In the genomic region with DNA sequence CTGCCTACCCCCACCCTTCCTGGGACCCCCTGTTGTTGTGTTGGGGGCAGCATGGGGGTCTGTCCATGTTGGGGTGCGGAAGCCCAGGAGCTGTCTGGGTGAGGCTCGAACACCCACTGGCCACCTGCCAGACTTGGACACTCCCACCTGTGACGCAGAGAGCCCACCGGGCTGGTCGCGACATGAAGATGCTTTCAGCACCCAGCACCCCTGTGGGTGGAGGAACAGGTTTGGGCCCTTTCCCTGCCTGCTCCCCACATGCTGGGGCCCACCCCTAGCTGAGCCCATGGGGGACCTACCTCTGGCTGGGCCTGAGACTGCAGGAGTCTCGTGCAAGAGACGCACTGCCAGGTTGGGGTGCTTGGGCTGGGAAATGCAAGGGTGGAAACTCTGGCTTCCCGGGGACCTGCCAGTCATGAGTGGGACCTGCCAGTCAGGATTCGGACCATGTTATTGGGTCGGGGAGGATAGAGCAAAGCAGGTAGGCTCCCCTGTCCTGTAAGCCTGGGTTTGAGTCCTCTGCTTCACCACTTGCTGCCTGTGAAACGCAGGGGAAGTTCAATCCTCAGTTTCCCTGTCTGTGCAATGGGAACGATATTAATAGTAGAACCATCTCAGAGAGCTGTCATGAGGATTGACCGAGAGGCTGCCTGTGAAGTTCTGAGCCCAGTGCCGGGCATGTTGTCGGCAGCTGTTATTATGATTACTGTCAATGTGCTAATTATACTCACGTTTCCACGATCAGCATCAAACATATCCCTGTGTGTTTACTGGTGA, we compare ENCODE assay signal across 15 cellular contexts. TPM values are rescaled to one million over a fixed set of nuclear protein-coding genes. Genes with fewer than 3 reads are reported as not detected.
A peak's percentile ranks its signal among the peaks of the same experiment; 100 is the strongest.
DNase-seq lines count a peak whose midpoint lies in the region; ATAC-seq and TF ChIP-seq lines count a peak whose summit lies in the region.
"Had no signal": no experiment of that assay in that cellular context is flagged by ENCODE, and none has a peak within 500 bp of the region (broad histone marks: within the 10 kb centered on the region; RNA-seq: fewer than 3 reads in every experiment).

No MANE protein-coding gene starts in this region.

- peak overlapping the region; percentile 13 for H3K27ac Mint-ChIP-seq in progenitor cell of endocrine pancreas
- H3K27ac Mint-ChIP-seq: activated naive CD8-positive, alpha-beta T cell had no signal

- H3K27me3 ChIP-seq in heart right ventricle (no peaks in the 10 kb centered on the region), left ventricle myocardium inferior (ENCODE audit: low read depth) (no peaks in the 10 kb centered on the region)

- H3K9me3 Mint-ChIP-seq in progenitor cell of endocrine pancreas (ENCODE audit: low read depth) = no peaks in the 10 kb centered on the region

- DNase-seq in heart right ventricle (peak in 1 of 2 donors; percentile 30), Right ventricle myocardium inferior (ENCODE audit: missing footprints) (no peak), left ventricle myocardium inferior (no peak), progenitor cell of endocrine pancreas (ENCODE audit: low spot score, unreplicated experiment) (no peak), NCI-H2107 (lab: John Stamatoyannopoulos, UW) (no peak), middle frontal gyrus (ENCODE audit: extremely low spot score, low spot score) (no peak), NCI-H2171 treated with DMSO at 0.1 percent for 48 hours (lab: John Stamatoyannopoulos, UW) (no peak)
- no peak for DNase-seq in activated effector memory CD4-positive, alpha-beta T cell treated with Interleukin-2 at 50 U/mL for 16 hours
- DNase-seq: DMS53 had no signal

- H3K36me3 ChIP-seq in heart right ventricle (no peaks in the 10 kb centered on the region), left ventricle myocardium inferior (no peaks in the 10 kb centered on the region)

- TF ChIP-seq CTCF in heart right ventricle (IDR thresholded peaks at IDR 0.05) (no peak), left ventricle myocardium inferior (IDR thresholded peaks at IDR 0.05; ENCODE audit: borderline replicate concordance) (no peak), progenitor cell of endocrine pancreas (IDR thresholded peaks at IDR 0.05; ENCODE audit: unreplicated experiment) (no peak)

- H3K27me3 Mint-ChIP-seq in progenitor cell of endocrine pancreas = no peaks in the 10 kb centered on the region

- H3K4me3 Mint-ChIP-seq in progenitor cell of endocrine pancreas (ENCODE audit: low read depth) = no peak overlapping the region
- H3K4me3 Mint-ChIP-seq: activated naive CD8-positive, alpha-beta T cell had no signal

- H3K4me1 Mint-ChIP-seq in progenitor cell of endocrine pancreas (ENCODE audit: low read depth) = peaks cover 12% of the 10 kb centered on the region

- no peaks in the 10 kb centered on the region for H3K9me3 ChIP-seq in heart right ventricle
- H3K9me3 ChIP-seq in left ventricle myocardium inferior (replicated peaks) = no peaks in the 10 kb centered on the region
- H3K9me3 ChIP-seq: A549 had no signal

- H3K27ac ChIP-seq in heart right ventricle = peak overlapping the region; percentile 51 to 92 (median 83)
- H3K27ac ChIP-seq in left ventricle myocardium inferior (replicated peaks) = peak overlapping the region; percentile 86
- H3K27ac ChIP-seq: HL-60 had no signal

- ATAC-seq in heart right ventricle (peak in 6 of 8 donors; percentile 3 to 35 (median 10)), Right ventricle myocardium inferior (no peak)
- ATAC-seq: GM12878 had no signal

- WGBS in heart right ventricle, 2 donors = 57 to 60% methylated on average over 18 of the region's 18 CpGs

- H3K4me1 ChIP-seq in heart right ventricle (peaks cover 24 to 83% (median 43%) of the 10 kb centered on the region in 9 donors), left ventricle myocardium inferior (peaks cover 63% of the 10 kb centered on the region)

- intact Hi-C loops in heart right ventricle (cut with DNase I) (no loop called here), Right ventricle myocardium inferior (cut with DNase I) (no loop called here), left ventricle myocardium inferior (cut with micrococcal nuclease) (no loop called here)

- H3K36me3 Mint-ChIP-seq in progenitor cell of endocrine pancreas (ENCODE audit: insufficient read depth) = peaks cover 4% of the 10 kb centered on the region
- H3K36me3 Mint-ChIP-seq: activated naive CD8-positive, alpha-beta T cell had no signal

- H3K4me3 ChIP-seq in heart right ventricle = peak overlapping the region in 3 of 10 donors; percentile 5 to 24 (median 15)
- peak overlapping the region; percentile 15 for H3K4me3 ChIP-seq in left ventricle myocardium inferior
- H3K4me3 ChIP-seq: A549, GM12878 had no signal

RNA-seq across cellular contexts. Expression of a gene that starts 24.1 kb away (rescaled TPM):
- 10 to 100 TPM in 9 of 10 donors, 1 to 10 TPM in 1; 8.9 to 26.2 (median 14.0) TPM for total RNA-seq in heart right ventricle
- polyA plus RNA-seq in heart right ventricle = 1 to 10 TPM; 2.9 to 5.7 TPM
- 12.8 TPM for total RNA-seq in Right ventricle myocardium inferior
- 12.2 TPM for total RNA-seq in left ventricle myocardium inferior
- 57.1 and 62.1 TPM in 2 replicates for total RNA-seq in progenitor cell of endocrine pancreas

RNA-seq across cellular contexts. Expression of a gene that starts 30.1 kb away (rescaled TPM):
- not detected for total RNA-seq in heart right ventricle
- polyA plus RNA-seq in heart right ventricle = not detected
- not detected for total RNA-seq in Right ventricle myocardium inferior
- not detected for total RNA-seq in left ventricle myocardium inferior
- not detected in 2 replicates for total RNA-seq in progenitor cell of endocrine pancreas
- total RNA-seq: epithelial cell of proximal tubule, GM12878, kidney epithelial cell had no signal
- polyA plus RNA-seq: A549, GM12878 had no signal
